Comparison of ENCODE assay signal across 8 cellular contexts in the genomic region with DNA sequence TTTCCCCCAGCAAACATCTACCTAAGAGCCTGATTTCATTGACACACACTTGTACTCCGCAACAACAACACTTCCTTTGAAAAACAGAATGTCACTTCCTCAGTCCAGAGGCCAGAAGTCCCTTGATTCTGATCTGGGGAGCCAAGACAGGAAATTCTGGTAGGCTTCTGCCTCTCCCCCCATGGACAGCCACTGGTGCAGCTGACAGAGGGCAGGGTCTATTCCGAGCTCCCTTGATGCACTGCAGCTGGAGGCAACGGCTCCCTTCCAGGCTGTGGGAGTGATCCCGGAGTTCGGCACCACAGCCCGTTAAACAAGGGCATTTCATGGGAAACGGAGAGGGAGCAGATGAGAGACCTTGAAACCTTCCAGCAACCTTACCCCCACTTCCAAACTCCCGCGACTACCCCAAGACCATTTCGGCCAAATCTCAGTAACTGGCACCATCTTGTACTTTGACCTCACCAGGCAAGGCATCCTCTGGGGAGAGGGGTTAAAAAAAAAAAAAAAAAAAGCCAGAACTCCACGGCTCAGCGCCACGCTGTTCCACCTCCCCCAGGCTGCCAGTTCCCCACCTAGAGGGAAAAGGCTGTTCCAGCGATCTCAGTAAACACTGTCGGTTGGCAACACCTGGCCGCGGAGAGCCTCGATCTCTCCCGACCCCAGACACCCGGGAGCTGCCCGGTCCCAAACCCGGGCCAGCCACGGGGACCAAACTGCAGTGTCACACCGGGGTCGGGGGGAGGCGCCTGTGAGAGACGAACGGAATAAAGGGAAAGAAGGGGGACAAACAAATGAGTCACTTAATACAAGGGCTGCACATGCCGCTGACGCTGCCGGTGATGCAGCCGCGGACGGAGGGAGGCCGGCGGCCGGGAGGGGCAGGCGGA. TPM values are rescaled to one million over a fixed set of nuclear protein-coding genes. Genes with fewer than 3 reads are reported as not detected.
DNase-seq lines count a peak whose midpoint lies in the region; ATAC-seq and TF ChIP-seq lines count a peak whose summit lies in the region.

No MANE protein-coding gene starts in this region.

- H3K27me3 Mint-ChIP-seq in CD8-positive, alpha-beta T cell (ENCODE audit: low read depth), result peaks cover 23% of the 10 kb centered on the region
- peaks cover 14% of the 10 kb centered on the region for H3K27me3 Mint-ChIP-seq in endothelial cell (ENCODE audit: unreplicated experiment)

- no peaks in the 10 kb centered on the region for H3K9me3 Mint-ChIP-seq in CD8-positive, alpha-beta T cell
- no peaks in the 10 kb centered on the region for H3K9me3 Mint-ChIP-seq in endothelial cell (ENCODE audit: unreplicated experiment)

- peak; percentile 38 to 82 (median 77) for DNase-seq in CD8-positive, alpha-beta T cell
- DNase-seq in HUDEP-2 (lab: John Stamatoyannopoulos, UW; ENCODE audit: unreplicated experiment in 76 of 76) (peak in 73 of 76 experiments; percentile 21 to 88 (median 71)), NT2/D1 (ENCODE audit: low read depth, low spot score) (peak; percentile 74), endothelial cell (ENCODE audit: low spot score) (peak; percentile 81), midbrain (lab: John Stamatoyannopoulos, UW) (peak; percentile 86)
- DNase-seq in activated CD8-positive, alpha-beta memory T cell treated with anti-CD3 and anti-CD28 coated beads, Interleukin-2, amount 50 U/mL, for 24 hours (ENCODE audit: extremely low read depth), result peak; percentile 54
- peak; percentile 52 to 69 for DNase-seq in stimulated activated CD8-positive, alpha-beta memory T cell treated with anti-CD3 and anti-CD28 coated beads, Interleukin-15, amount 100 ng/mL, for 48 hours (ENCODE audit: low read depth in 2 of 2)

- H3K36me3 Mint-ChIP-seq in CD8-positive, alpha-beta T cell, result peaks cover 3% of the 10 kb centered on the region
- peaks cover 5% of the 10 kb centered on the region for H3K36me3 Mint-ChIP-seq in endothelial cell (ENCODE audit: low read depth, unreplicated experiment)

- H3K4me3 ChIP-seq in CD8-positive, alpha-beta T cell (ENCODE audit: low read depth, low read length), result peak overlapping the region; percentile 57
- H3K4me3 ChIP-seq in NT2/D1 (ENCODE audit: insufficient read length, low read depth), result peak overlapping the region; percentile 34

- CTCF ChIA-PET in CD8-positive, alpha-beta T cell (lab: Charles Lee), result interaction anchor here (0.7 to 4.9 kb wide), 9 partner anchors 11 to 371 kb away, joined by 3 to 58 read pairs (median 4); partner anchors contain the start of gene NARS2

- peaks cover 29% of the 10 kb centered on the region for H3K4me1 Mint-ChIP-seq in CD8-positive, alpha-beta T cell (ENCODE audit: low read depth)
- H3K4me1 Mint-ChIP-seq in endothelial cell (ENCODE audit: unreplicated experiment), result peaks cover 49% of the 10 kb centered on the region

- POLR2A ChIA-PET in CD8-positive, alpha-beta T cell (lab: Charles Lee), result interaction anchor here (1.0 to 1.3 kb wide), 2 partner anchors 148 to 277 kb away, joined by 5 to 7 read pairs; partner anchors contain the start of gene ALG8

- H3K4me3 Mint-ChIP-seq in CD8-positive, alpha-beta T cell, result peak overlapping the region; percentile 91
- H3K4me3 Mint-ChIP-seq in endothelial cell (ENCODE audit: unreplicated experiment), result peak overlapping the region; percentile 87

- H3K9me3 ChIP-seq in CD8-positive, alpha-beta T cell (ENCODE audit: low read length), result no peaks in the 10 kb centered on the region
- H3K9me3 ChIP-seq in NT2/D1 (ENCODE audit: insufficient read depth, low read length), result no peaks in the 10 kb centered on the region

- no peaks in the 10 kb centered on the region for H3K27me3 ChIP-seq in CD8-positive, alpha-beta T cell (ENCODE audit: insufficient read depth, low read length)
- H3K27me3 ChIP-seq in NT2/D1 (ENCODE audit: insufficient read depth, insufficient read length), result peaks cover 15% of the 10 kb centered on the region

- H3K27ac ChIP-seq in CD8-positive, alpha-beta T cell (ENCODE audit: low read depth, low read length), result peak overlapping the region; percentile 26

- H3K36me3 ChIP-seq in CD8-positive, alpha-beta T cell (ENCODE audit: insufficient read depth, low read length), result no peaks in the 10 kb centered on the region
- H3K36me3 ChIP-seq in NT2/D1 (ENCODE audit: insufficient read depth, insufficient read length, low read length), result no peaks in the 10 kb centered on the region

- peak overlapping the region; percentile 71 for H3K9ac ChIP-seq in NT2/D1 (ENCODE audit: insufficient read length, low read depth)

- H3K4me1 ChIP-seq in CD8-positive, alpha-beta T cell (ENCODE audit: insufficient read depth, low read length), result peaks cover 12% of the 10 kb centered on the region
- H3K4me1 ChIP-seq in NT2/D1 (ENCODE audit: insufficient read depth, insufficient read length), result peaks cover 4% of the 10 kb centered on the region

- peak; percentile 74 for ATAC-seq in CD8-positive, alpha-beta T cell
- peak; percentile 41 for ATAC-seq in GM21381 (IDR thresholded peaks at IDR 0.05; ENCODE audit: unreplicated experiment)

- TF ChIP-seq CTCF in CD8-positive, alpha-beta T cell (IDR thresholded peaks at IDR 0.05), result peak; percentile 65
- TF ChIP-seq CTCF in endothelial cell (IDR thresholded peaks at IDR 0.05; ENCODE audit: unreplicated experiment), result peak; percentile 69

- peak overlapping the region; percentile 90 for H3K27ac Mint-ChIP-seq in CD8-positive, alpha-beta T cell
- H3K27ac Mint-ChIP-seq in endothelial cell (ENCODE audit: unreplicated experiment), result peak overlapping the region; percentile 93

- intact Hi-C loops in CD8-positive, alpha-beta T cell (cut with DNase I, micrococcal nuclease), result loop anchor here (1.0 to 5.0 kb wide), 8 partner anchors 148 to 599 kb away; partner anchors contain the start of genes INTS4 (in 2 of the 2), ALG8 (in 1 of the 2), KCTD21 (in 1 of the 2) and USP35 (in 1 of the 2)

RNA-seq across cellular contexts. Expression of gene GAB2, which starts 1.1 kb away (rescaled TPM):
- 1 to 10 TPM; 7.9 to 9.0 TPM for total RNA-seq in CD8-positive, alpha-beta T cell
- total RNA-seq in endothelial cell (ENCODE audit: unreplicated experiment), result 81.0 TPM

Comparison
In these comparisons a context has a peak if more than half of its experiments do, and no peak if none do; other contexts are left out.
1. Peak in every context shown above with its lines: DNase-seq, ATAC-seq, H3K4me3 ChIP-seq and H3K27ac ChIP-seq.